In the genomic region with DNA sequence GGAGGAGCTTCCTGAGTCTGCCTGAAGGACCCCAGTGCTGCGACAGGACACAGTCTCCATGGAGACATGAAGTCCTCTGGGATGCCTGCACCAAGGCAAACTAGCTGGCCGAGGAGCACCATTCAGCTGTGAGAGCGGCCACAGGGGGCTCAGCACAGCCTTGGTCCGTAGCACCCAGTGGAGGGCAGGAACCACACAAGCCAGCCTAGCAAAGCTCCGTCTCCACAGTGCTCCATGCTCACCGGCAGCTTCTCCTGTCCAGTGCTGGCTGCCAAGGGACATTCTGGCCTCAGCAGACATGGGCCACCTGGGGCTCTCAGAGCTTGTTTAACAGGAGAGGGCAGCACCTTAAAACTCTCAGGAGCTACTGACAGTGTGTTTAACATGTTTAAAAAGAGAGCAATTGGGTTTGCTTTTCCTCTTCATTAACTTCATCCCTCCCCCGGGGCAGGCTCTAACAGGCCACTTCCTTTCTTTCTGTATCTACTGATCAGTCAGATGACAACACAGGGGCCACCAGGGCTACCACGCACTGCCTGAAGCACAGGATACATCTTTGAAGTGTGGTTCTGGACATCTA, we compare ENCODE assay signal across 8 cellular contexts. TPM values are rescaled to one million over a fixed set of nuclear protein-coding genes. Genes with fewer than 3 reads are reported as not detected.
DNase-seq lines count a peak whose midpoint lies in the region; ATAC-seq and TF ChIP-seq lines count a peak whose summit lies in the region.

No MANE protein-coding gene starts in this region.

- H2AFZ ChIP-seq in DND-41 (ENCODE audit: low read depth, low read length) (no peak overlapping the region), neuronal stem cell (ENCODE audit: low read length) (no peak overlapping the region)

- no peaks in the 10 kb centered on the region for H3K79me2 ChIP-seq in DND-41 (ENCODE audit: insufficient read depth, low read length)

- H3K23ac ChIP-seq in neuronal stem cell (ENCODE audit: low read depth, low read length, poor library complexity) = no peak overlapping the region

- H3K79me1 ChIP-seq in neuronal stem cell (ENCODE audit: low read depth, low read length) = peaks cover 1% of the 10 kb centered on the region

- H3K9ac ChIP-seq in DND-41 (ENCODE audit: low read depth, low read length) (no peak overlapping the region), neuronal stem cell (ENCODE audit: low read depth, low read length, poor library complexity) (no peak overlapping the region)

- no peak overlapping the region for H2BK12ac ChIP-seq in neuronal stem cell (ENCODE audit: low read length)

- no peak overlapping the region for H2BK5ac ChIP-seq in neuronal stem cell (ENCODE audit: low read length)

- H3K4me1 ChIP-seq in DND-41 (ENCODE audit: insufficient read depth, low read length) (peaks cover 14% of the 10 kb centered on the region), neuronal stem cell (ENCODE audit: control insufficient read depth in 2 of 2, insufficient read depth in 1 of 2, low read depth in 1 of 2, low read length in 2 of 2) (peaks cover 0 to 3% of the 10 kb centered on the region in 2 donors)

- no CpG with 5 or more reads among the region's 8 CpGs for WGBS in neuronal stem cell (ENCODE audit: extremely low coverage in 2 of 2, insufficient read length in 2 of 2, insufficient replicate concordance in 1 of 2), 2 donors

- DNase-seq in DND-41 (peak; percentile 45), neuronal stem cell (ENCODE audit: low spot score) (no peak), T-helper 9 cell (no peak), mesenteric fat pad (ENCODE audit: low spot score) (no peak), EL (no peak)
- DNase-seq in activated naive CD4-positive, alpha-beta T cell treated with anti-CD3 and anti-CD28 coated beads, Interleukin-2, amount 50 U/mL, for 72 hours (ENCODE audit: low spot score in 2 of 2) = no peak

- H3K4me2 ChIP-seq in DND-41 (ENCODE audit: insufficient read depth, low read length) (no peak overlapping the region), neuronal stem cell (ENCODE audit: insufficient read depth, low read length, poor library complexity, severe bottlenecking) (no peak overlapping the region)

- H3K36me3 Mint-ChIP-seq in activated naive CD4-positive, alpha-beta T cell treated with anti-CD3 and anti-CD28 coated beads, Interleukin-2, amount 50 U/mL, for 72 hours = peaks cover 17 to 34% of the 10 kb centered on the region in 2 donors

- no peak overlapping the region for H2BK120ac ChIP-seq in neuronal stem cell (ENCODE audit: low read depth, low read length)

- no peak overlapping the region for H2AK5ac ChIP-seq in neuronal stem cell (ENCODE audit: low read depth, low read length)

- peak overlapping the region; percentile 80 for H3K18ac ChIP-seq in neuronal stem cell (ENCODE audit: low read length)

- no peaks in the 10 kb centered on the region for H3K9me3 Mint-ChIP-seq in activated naive CD4-positive, alpha-beta T cell treated with anti-CD3 and anti-CD28 coated beads, Interleukin-2, amount 50 U/mL, for 72 hours

- H4K91ac ChIP-seq in neuronal stem cell (ENCODE audit: low read depth, low read length, poor library complexity) = peak overlapping the region; percentile 81

- peak overlapping the region; percentile 66 to 94 for H3K27ac Mint-ChIP-seq in activated naive CD4-positive, alpha-beta T cell treated with anti-CD3 and anti-CD28 coated beads, Interleukin-2, amount 50 U/mL, for 72 hours

- H3K14ac ChIP-seq in neuronal stem cell (ENCODE audit: low read length) = no peak overlapping the region

- peak; percentile 44 for ATAC-seq in DND-41 (ENCODE audit: insufficient read depth, low read depth)
- peak; percentile 70 for ATAC-seq in GM19395 (IDR thresholded peaks at IDR 0.05; ENCODE audit: unreplicated experiment)
- peak; percentile 84 for ATAC-seq in HG03571 (IDR thresholded peaks at IDR 0.05; ENCODE audit: unreplicated experiment)
- peak in 1 of 2 donors; percentile 35 for ATAC-seq in activated naive CD4-positive, alpha-beta T cell treated with anti-CD3 and anti-CD28 coated beads, Interleukin-2, amount 50 U/mL, for 72 hours

- no peak overlapping the region for H3K4ac ChIP-seq in neuronal stem cell (ENCODE audit: low read length)

- no peak overlapping the region for H2BK15ac ChIP-seq in neuronal stem cell (ENCODE audit: low read length)

- no peak overlapping the region for H3K4me3 ChIP-seq in DND-41 (ENCODE audit: low read depth in 1 of 2, low read length in 2 of 2)
- H3K4me3 ChIP-seq in neuronal stem cell (ENCODE audit: low read length in 2 of 2) = no peak overlapping the region

- H3K36me3 ChIP-seq in DND-41 (ENCODE audit: insufficient read depth, low read length) (peaks cover 40% of the 10 kb centered on the region), neuronal stem cell (replicated peaks in 1 of 2; ENCODE audit: control insufficient read depth in 2 of 2, insufficient read depth in 2 of 2, low read length in 2 of 2) (peaks cover 0 to 9% of the 10 kb centered on the region in 2 donors)

- H4K8ac ChIP-seq in neuronal stem cell (ENCODE audit: low read depth, low read length) = no peak overlapping the region

- H3K9me3 ChIP-seq in DND-41 (ENCODE audit: insufficient read depth, low read length, severe bottlenecking) (no peaks in the 10 kb centered on the region), neuronal stem cell (replicated peaks in 1 of 2; ENCODE audit: control insufficient read depth in 2 of 2, insufficient read depth in 1 of 2, low read depth in 1 of 2, low read length in 2 of 2) (peaks cover 0 to 4% of the 10 kb centered on the region in 2 donors)

- peak; percentile 12 for TF ChIP-seq CTCF in DND-41 (IDR thresholded peaks at IDR 0.05; ENCODE audit: borderline replicate concordance, extremely low read depth, low read length, poor library complexity, severe bottlenecking)

- no peaks in the 10 kb centered on the region for H3K27me3 ChIP-seq in DND-41 (ENCODE audit: insufficient read depth, low read length, poor library complexity)
- no peaks in the 10 kb centered on the region for H3K27me3 ChIP-seq in neuronal stem cell (ENCODE audit: control insufficient read depth in 3 of 3, insufficient read depth in 3 of 3, low read depth in 1 of 3, low read length in 3 of 3)

- peaks cover 16% of the 10 kb centered on the region for H4K20me1 ChIP-seq in DND-41 (ENCODE audit: insufficient read depth, low read length)

- H3K27ac ChIP-seq in DND-41 (ENCODE audit: low read length) = peak overlapping the region; percentile 50
- no peak overlapping the region for H3K27ac ChIP-seq in neuronal stem cell (replicated peaks; ENCODE audit: low read length)

RNA-seq across cellular contexts. Expression of a gene that starts 57.0 kb away (rescaled TPM):
- 10 to 100 TPM; 42.8 to 52.0 TPM for total RNA-seq in activated naive CD4-positive, alpha-beta T cell treated with anti-CD3 and anti-CD28 coated beads, Interleukin-2, amount 50 U/mL, for 72 hours
- 75.3 TPM for polyA plus RNA-seq in neuronal stem cell (2013, experiment 1 of 2)
- polyA plus RNA-seq in neuronal stem cell (2013, experiment 2 of 2) = 79.8 TPM
- 37.7 TPM for total RNA-seq in mesenteric fat pad
